ENCODE assay signal across 8 cellular contexts in the genomic region with DNA sequence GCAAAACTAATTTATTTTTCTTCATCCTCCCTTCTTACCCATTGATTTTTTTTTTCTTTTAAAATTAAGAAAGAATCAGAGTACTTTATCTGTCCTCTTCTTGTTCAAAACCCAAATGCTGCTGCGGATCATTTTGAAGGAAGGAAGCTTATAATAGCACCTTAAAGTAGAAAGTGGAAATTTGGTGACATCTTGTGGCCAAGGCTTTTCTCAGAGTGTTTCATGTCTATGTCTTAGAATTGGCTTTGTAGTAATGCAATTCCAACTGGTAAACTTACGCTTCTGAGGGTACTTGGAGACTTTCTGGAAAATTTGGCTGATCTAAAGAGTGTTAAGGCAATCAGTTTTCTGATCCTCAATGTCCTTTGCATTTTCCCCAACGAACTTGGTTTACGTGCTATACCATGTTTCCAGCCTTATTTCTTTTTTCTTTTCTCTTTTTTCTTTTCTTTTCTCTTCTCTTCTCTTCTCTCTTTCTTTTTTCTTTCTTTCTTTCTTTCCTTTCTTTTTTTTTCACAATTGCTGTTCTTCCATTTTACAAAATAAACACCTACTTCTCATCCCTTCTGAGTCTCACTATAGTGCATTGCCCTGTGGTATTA. TPM values are rescaled to one million over a fixed set of nuclear protein-coding genes. Genes with fewer than 3 reads are reported as not detected.
DNase-seq lines count a peak whose midpoint lies in the region; ATAC-seq, FAIRE-seq and TF ChIP-seq lines count a peak whose summit lies in the region.

No MANE protein-coding gene starts in this region.

- TF ChIP-seq EP300 in HepG2 (IDR thresholded peaks at IDR 0.05; ENCODE audit: low read depth in 2 of 2, low read length in 2 of 2) (no peak), HepG2 (CRISPR knock-in tag; IDR thresholded peaks at IDR 0.05; ENCODE audit: borderline replicate concordance) (no peak)

- peak; percentile 59 for TF ChIP-seq CTCF in HepG2 (CRISPR knock-in tag; IDR thresholded peaks at IDR 0.05)
- TF ChIP-seq CTCF in right lobe of liver (IDR thresholded peaks at IDR 0.05): peak in 2 of 4 donors; percentile 19 to 43
- TF ChIP-seq CTCF in WTC11 (IDR thresholded peaks at IDR 0.05): no peak

- H3K9ac ChIP-seq in HepG2 (ENCODE audit: insufficient read depth, low read depth, low read length): no peak overlapping the region

- peaks cover 17% of the 10 kb centered on the region for H3K4me1 ChIP-seq in HepG2 (ENCODE audit: insufficient read depth, low read length)
- no peaks in the 10 kb centered on the region for H3K4me1 ChIP-seq in right lobe of liver

- H3K4me3 ChIP-seq in HepG2 (replicated peaks in 1 of 3; ENCODE audit: insufficient read depth in 1 of 3, low read depth in 2 of 3, low read length in 3 of 3) (no peak overlapping the region), right lobe of liver (no peak overlapping the region)

- POLR2A ChIA-PET in HepG2 (lab: Yijun Ruan, JAX): no interaction called here
- POLR2A ChIA-PET in WTC11 (lab: Charles Lee): no interaction called here

- DNase-seq in HepG2 (ENCODE audit: low spot score): no peak
- no peak for DNase-seq in right lobe of liver
- peak; percentile 4 for DNase-seq in HPDE6-E6E7 (ENCODE audit: extremely low spot score)
- no peak for DNase-seq in WTC11 (ENCODE audit: low spot score)
- peak; percentile 42 for DNase-seq in kidney tubule cell (ENCODE audit: low spot score)
- DNase-seq in NCI-H1048 (lab: John Stamatoyannopoulos, UW): no peak
- no peak for DNase-seq in NCI-H446 treated with DMSO at 0.1 percent for 48 hours (lab: John Stamatoyannopoulos, UW)

- H3K79me2 ChIP-seq in HepG2 (ENCODE audit: insufficient read depth, low read length): no peaks in the 10 kb centered on the region

- H3K36me3 ChIP-seq in HepG2 (replicated peaks in 1 of 2; ENCODE audit: control insufficient read depth in 1 of 2, insufficient read depth in 2 of 2, low read length in 2 of 2): no peaks in the 10 kb centered on the region
- H3K36me3 ChIP-seq in right lobe of liver: no peaks in the 10 kb centered on the region

- H2AFZ ChIP-seq in HepG2 (ENCODE audit: low read length): no peak overlapping the region

- in situ Hi-C loops in HepG2 (cut with HindIII; ENCODE audit: extremely low pct_ligation_motif_present, low pct_unique_long_range_greater_than_20kb): no loop called here

- H3K27ac ChIP-seq in HepG2 (ENCODE audit: extremely low read length, insufficient read depth, low read length) (no peak overlapping the region), right lobe of liver (no peak overlapping the region)

- H3K9me3 ChIP-seq in HepG2 (ENCODE audit: low read length) (no peaks in the 10 kb centered on the region), right lobe of liver (no peaks in the 10 kb centered on the region)

- H4K20me1 ChIP-seq in HepG2 (ENCODE audit: insufficient read depth, low read length): no peaks in the 10 kb centered on the region

- WGBS in HepG2 (ENCODE audit: low lambda C conversion rate): 44% methylated on average over 4 of the region's 4 CpGs
- WGBS in right lobe of liver (ENCODE audit: insufficient coverage, low coverage, low lambda C conversion rate, missing lambda C conversion rate): 58% methylated on average over 4 of the region's 4 CpGs

- intact Hi-C loops in HepG2 (cut with micrococcal nuclease; ENCODE audit: unreplicated experiment): loop anchor here (2.0 to 10.0 kb wide), 3 partner anchors 126 to 830 kb away; partner anchors contain the start of genes CGGBP1 and ZNF654
- intact Hi-C loops in right lobe of liver (cut with DNase I): no loop called here

- no TSS peak for BruUV-seq in HepG2 (replicated peaks; lab: Mats Ljungman, UMichigan)

- H3K27me3 ChIP-seq in HepG2 (ENCODE audit: control insufficient read depth in 1 of 2, insufficient read depth in 2 of 2, low read length in 2 of 2): no peaks in the 10 kb centered on the region
- no peaks in the 10 kb centered on the region for H3K27me3 ChIP-seq in right lobe of liver

- H3K36me3 Mint-ChIP-seq in WTC11: peaks cover 37% of the 10 kb centered on the region

- H3K4me2 ChIP-seq in HepG2 (ENCODE audit: low read depth, low read length): no peak overlapping the region

- H3K4me1 Mint-ChIP-seq in WTC11: no peaks in the 10 kb centered on the region

- ATAC-seq in HepG2: no peak
- no peak for ATAC-seq in right lobe of liver
- ATAC-seq in GM21515 (IDR thresholded peaks at IDR 0.05; ENCODE audit: unreplicated experiment): peak; percentile 92
- 0 out of 2 replicates have a peak, but pooled peaks have one; percentile 24 for ATAC-seq in WTC11

- no peak overlapping the region for H3K4me3 Mint-ChIP-seq in WTC11

- no peak overlapping the region for H3K27ac Mint-ChIP-seq in WTC11

- H3K27me3 Mint-ChIP-seq in WTC11 (ENCODE audit: low read depth): peaks cover 18% of the 10 kb centered on the region

- H3K9me3 Mint-ChIP-seq in WTC11: peaks cover 34% of the 10 kb centered on the region

- CTCF ChIA-PET in HepG2 (lab: Yijun Ruan, JAX; ENCODE audit: low intra/inter-chr PET ratio, low total read pairs) (no interaction called here), WTC11 (lab: Charles Lee) (interaction anchor here (0.6 to 1.0 kb wide), 3 partner anchors 10 to 122 kb away, joined by 3 to 4 read pairs (median 3); partner anchors contain the start of gene CGGBP1)

- no peak for TF ChIP-seq RAD21 in HepG2 (CRISPR knock-in tag; IDR thresholded peaks at IDR 0.05)

- peak; percentile 72 for FAIRE-seq in HepG2 (lab: Jason Lieb, UNC)

- no peak for TF ChIP-seq POLR2A in HepG2 (IDR thresholded peaks at IDR 0.05; ENCODE audit: insufficient read depth in 1 of 2, low read depth in 2 of 2, low read length in 2 of 2)
- TF ChIP-seq POLR2A in right lobe of liver (IDR thresholded peaks at IDR 0.05): no peak

TF ChIP-seq in HepG2, 621 proteins besides CTCF, POLR2A, EP300 and RAD21:
- peak; percentile 65 for TF ChIP-seq STAG1 (CRISPR knock-in tag; IDR thresholded peaks at IDR 0.05)
- 0 out of 2 replicates have a peak, but pooled peaks have one; percentile 37 for TF ChIP-seq U2AF2 (IDR thresholded peaks at IDR 0.05; ENCODE audit: low read depth, low read length)
- TF ChIP-seq ETV6 (CRISPR knock-in tag; conservative IDR thresholded peaks at IDR 0.05): no peak

TF ChIP-seq in WTC11, 78 proteins besides CTCF, POLR2A, EP300 and RAD21 (continues in another document):
- TF ChIP-seq, protein P1, sequence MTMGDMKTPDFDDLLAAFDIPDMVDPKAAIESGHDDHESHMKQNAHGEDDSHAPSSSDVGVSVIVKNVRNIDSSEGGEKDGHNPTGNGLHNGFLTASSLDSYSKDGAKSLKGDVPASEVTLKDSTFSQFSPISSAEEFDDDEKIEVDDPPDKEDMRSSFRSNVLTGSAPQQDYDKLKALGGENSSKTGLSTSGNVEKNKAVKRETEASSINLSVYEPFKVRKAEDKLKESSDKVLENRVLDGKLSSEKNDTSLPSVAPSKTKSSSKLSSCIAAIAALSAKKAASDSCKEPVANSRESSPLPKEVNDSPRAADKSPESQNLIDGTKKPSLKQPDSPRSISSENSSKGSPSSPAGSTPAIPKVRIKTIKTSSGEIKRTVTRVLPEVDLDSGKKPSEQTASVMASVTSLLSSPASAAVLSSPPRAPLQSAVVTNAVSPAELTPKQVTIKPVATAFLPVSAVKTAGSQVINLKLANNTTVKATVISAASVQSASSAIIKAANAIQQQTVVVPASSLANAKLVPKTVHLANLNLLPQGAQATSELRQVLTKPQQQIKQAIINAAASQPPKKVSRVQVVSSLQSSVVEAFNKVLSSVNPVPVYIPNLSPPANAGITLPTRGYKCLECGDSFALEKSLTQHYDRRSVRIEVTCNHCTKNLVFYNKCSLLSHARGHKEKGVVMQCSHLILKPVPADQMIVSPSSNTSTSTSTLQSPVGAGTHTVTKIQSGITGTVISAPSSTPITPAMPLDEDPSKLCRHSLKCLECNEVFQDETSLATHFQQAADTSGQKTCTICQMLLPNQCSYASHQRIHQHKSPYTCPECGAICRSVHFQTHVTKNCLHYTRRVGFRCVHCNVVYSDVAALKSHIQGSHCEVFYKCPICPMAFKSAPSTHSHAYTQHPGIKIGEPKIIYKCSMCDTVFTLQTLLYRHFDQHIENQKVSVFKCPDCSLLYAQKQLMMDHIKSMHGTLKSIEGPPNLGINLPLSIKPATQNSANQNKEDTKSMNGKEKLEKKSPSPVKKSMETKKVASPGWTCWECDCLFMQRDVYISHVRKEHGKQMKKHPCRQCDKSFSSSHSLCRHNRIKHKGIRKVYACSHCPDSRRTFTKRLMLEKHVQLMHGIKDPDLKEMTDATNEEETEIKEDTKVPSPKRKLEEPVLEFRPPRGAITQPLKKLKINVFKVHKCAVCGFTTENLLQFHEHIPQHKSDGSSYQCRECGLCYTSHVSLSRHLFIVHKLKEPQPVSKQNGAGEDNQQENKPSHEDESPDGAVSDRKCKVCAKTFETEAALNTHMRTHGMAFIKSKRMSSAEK (CRISPR knock-in tag; IDR thresholded peaks at IDR 0.05; ENCODE audit: borderline replicate concordance): no peak
- no peak for TF ChIP-seq IRF2 (CRISPR knock-in tag; IDR thresholded peaks at IDR 0.05; ENCODE audit: borderline replicate concordance, low read depth)
- no peak for TF ChIP-seq EMX1 (CRISPR knock-in tag; IDR thresholded peaks at IDR 0.05)

RNA-seq across cellular contexts. Expression of gene C3orf38, which starts 30.7 kb away (rescaled TPM):
- 17.5 and 27.1 TPM in 2 replicates for total RNA-seq in HepG2 (2016; rRNA removed; fragmentation: Illumina TruSeq; extraction: Trizol)
- total RNA-seq in HepG2 (2016; cell fraction: cytosol; rRNA removed; fragmentation: Illumina TruSeq; extraction: Trizol; ENCODE audit: low read depth): 5.8 and 6.7 TPM in 2 replicates
- total RNA-seq in HepG2 (2016; cell fraction: insoluble cytoplasmic fraction; rRNA removed; fragmentation: Illumina TruSeq; extraction: Trizol): 17.3 and 27.8 TPM in 2 replicates
- total RNA-seq in HepG2 (2016; cell fraction: membrane; rRNA removed; fragmentation: Illumina TruSeq; extraction: Trizol): 15.9 and 17.8 TPM in 2 replicates
- total RNA-seq in HepG2 (2016; cell fraction: nucleus; rRNA removed; fragmentation: Illumina TruSeq; extraction: Trizol): 15.2 and 16.7 TPM in 2 replicates
- 4.8 and 6.0 TPM in 2 replicates for polyA plus RNA-seq in HepG2 (2011; rRNA removed)
- polyA plus RNA-seq in HepG2 (2011; cell fraction: cytosol; rRNA removed): 2.4 and 3.7 TPM in 2 replicates
- 2.1 and 2.8 TPM in 2 replicates for polyA plus RNA-seq in HepG2 (2011; cell fraction: nucleus; rRNA removed)
- 6.0 and 8.6 TPM in 2 replicates for polyA plus RNA-seq in HepG2 (2012)
- 2.4 and 2.5 TPM in 2 replicates for polyA plus RNA-seq in HepG2 (2016; cell fraction: cytosol; fragmentation: Illumina TruSeq; extraction: Trizol; ENCODE audit: low read depth)
- 20.7 and 23.0 TPM in 2 replicates for polyA plus RNA-seq in HepG2 (2016; cell fraction: insoluble cytoplasmic fraction; fragmentation: Illumina TruSeq; extraction: Trizol; ENCODE audit: low read depth)
- polyA plus RNA-seq in HepG2 (2016; cell fraction: membrane; fragmentation: Illumina TruSeq; extraction: Trizol; ENCODE audit: low read depth): 6.5 and 6.9 TPM in 2 replicates
- polyA plus RNA-seq in HepG2 (2016; cell fraction: nucleus; fragmentation: Illumina TruSeq; extraction: Trizol; ENCODE audit: insufficient read depth, low read depth): 13.6 and 16.4 TPM in 2 replicates
- 6.3 and 9.7 TPM in 2 replicates for polyA minus RNA-seq in HepG2 (2011; rRNA and poly(A)+ RNA removed; ENCODE audit: low replicate concordance)
- polyA minus RNA-seq in HepG2 (2011; cell fraction: cytosol; rRNA and poly(A)+ RNA removed): 11.0 and 13.6 TPM in 2 replicates
- 19.3 and 30.7 TPM in 2 replicates for polyA minus RNA-seq in HepG2 (2011; cell fraction: nucleus; rRNA and poly(A)+ RNA removed)
- total RNA-seq in right lobe of liver: 10 to 100 TPM in 2 of 6 experiments, 1 to 10 TPM in 4; 7.6 to 10.7 (median 9.0) TPM
- 22.5 to 24.1 TPM (median 23.9 TPM) in 3 replicates for total RNA-seq in WTC11 (2021)

Comparison
In these comparisons a context has a peak if more than half of its experiments do, and no peak if none do; other contexts are left out.
1. ATAC-seq: peak in GM21515 (single experiment) and WTC11 (single experiment); none in HepG2 (single experiment) and right lobe of liver (0 of 4).
2. DNase-seq: peak in HPDE6-E6E7 (single experiment) and kidney tubule cell (single experiment); none in HepG2 (single experiment), right lobe of liver (0 of 3), WTC11 (single experiment), NCI-H1048 (single experiment) and NCI-H446 treated with DMSO at 0.1 percent for 48 hours (single experiment).
3. Of the 50 proteins assayed by ChIP-seq in both HepG2 and WTC11: peak only in HepG2: CTCF; only in WTC11: none; in both: none; in neither: 49.